Comparison of ENCODE assay signal across 29 cellular contexts in genomic region chr19:50798943-50799851, GRCh38. TPM values are rescaled to one million over a fixed set of nuclear protein-coding genes. Genes with fewer than 3 reads are reported as not detected.
"Had no signal": no experiment of that assay in that cellular context is flagged by ENCODE, and none has a peak within 500 bp of the region (broad histone marks: within the 10 kb centered on the region; RNA-seq: fewer than 3 reads in every experiment).

No MANE protein-coding gene starts in this region.

- H3K36me3 ChIP-seq: colonic mucosa, uterus had no signal

- H3K9me3 ChIP-seq: ascending aorta, colonic mucosa, pancreas, tibial artery, uterus had no signal

- ATAC-seq: activated T-cell treated with anti-CD3 and anti-CD28 coated beads, Interleukin-2, amount 50 U/mL, for 4 hours; left cardiac atrium; naive thymus-derived CD4-positive, alpha-beta T cell; pancreas; sciatic nerve; stimulated activated naive B cell treated with anti-CD40 and anti-IgM and Interleukin-4, amounts not matched to agents 10 μg/mL and 1 μg/mL and 100 μg/mL, for 72 hours; WTC11 had no signal

- H3K4me3 Mint-ChIP-seq: activated CD4-positive, alpha-beta memory T cell treated with anti-CD3 and anti-CD28 coated beads for 36 hours; central memory CD8-positive, alpha-beta T cell; naive thymus-derived CD4-positive, alpha-beta T cell; stimulated activated naive B cell treated with anti-CD40 and anti-IgM and Interleukin-4, amounts not matched to agents 10 μg/mL and 1 μg/mL and 100 μg/mL, for 72 hours; T-helper 2 cell treated with Interferon-gamma antibody and Interleukin-4, amounts not matched to agents 5 μg/mL and 100 μg/mL, for 36 hours; WTC11 had no signal

- FAIRE-seq: islet of Langerhans, pancreas, TTC549 had no signal

- H3K27me3 Mint-ChIP-seq: activated CD4-positive, alpha-beta memory T cell treated with anti-CD3 and anti-CD28 coated beads for 36 hours; central memory CD8-positive, alpha-beta T cell; naive thymus-derived CD4-positive, alpha-beta T cell; stimulated activated naive B cell treated with anti-CD40 and anti-IgM and Interleukin-4, amounts not matched to agents 10 μg/mL and 1 μg/mL and 100 μg/mL, for 72 hours had no signal

- H3K27ac Mint-ChIP-seq: activated CD4-positive, alpha-beta memory T cell treated with anti-CD3 and anti-CD28 coated beads for 36 hours; naive thymus-derived CD4-positive, alpha-beta T cell; T-helper 2 cell treated with Interferon-gamma antibody and Interleukin-4, amounts not matched to agents 5 μg/mL and 100 μg/mL, for 36 hours had no signal

- DNase-seq: activated CD4-positive, alpha-beta memory T cell treated with anti-CD3 and anti-CD28 coated beads for 36 hours; activated CD4-positive, alpha-beta T cell treated with anti-CD3 and anti-CD28 coated beads for 4 hours; activated effector memory CD4-positive, alpha-beta T cell treated with Interleukin-2 at 50 U/mL for 16 hours; activated naive CD4-positive, alpha-beta T cell treated with anti-CD3 and anti-CD28 coated beads, Interleukin-2, amount 50 U/mL, for 16 hours; activated T-cell treated with anti-CD3 and anti-CD28 coated beads, Interleukin-2, amount 50 U/mL, for 4 hours; colonic mucosa; foreskin melanocyte; glutamatergic neuron; hippocampal formation; left cardiac atrium; mesenchymal stem cell; naive thymus-derived CD4-positive, alpha-beta T cell; stimulated activated CD4-positive, alpha-beta T cell treated with anti-CD3 and anti-CD28 coated beads, Interleukin-4, amount 100 ng/mL, for 4 hours; stimulated activated naive B cell treated with anti-CD40 and anti-IgM and Interleukin-4, amounts not matched to agents 10 μg/mL and 1 μg/mL and 100 μg/mL, for 72 hours; tibial artery; uterus had no signal

- H3K27ac ChIP-seq: ascending aorta, colonic mucosa, pancreas, tibial artery, uterus had no signal

- H3K4me3 ChIP-seq: ascending aorta, colonic mucosa, pancreas, tibial artery, uterus had no signal

- H3K27me3 ChIP-seq: ascending aorta, colonic mucosa, pancreas, tibial artery, uterus had no signal

- H3K9me3 Mint-ChIP-seq: activated CD4-positive, alpha-beta memory T cell treated with anti-CD3 and anti-CD28 coated beads for 36 hours; activated T-cell treated with anti-CD3 and anti-CD28 coated beads, Interleukin-2, amount 50 U/mL, for 4 hours; central memory CD8-positive, alpha-beta T cell; naive thymus-derived CD4-positive, alpha-beta T cell; stimulated activated naive B cell treated with anti-CD40 and anti-IgM and Interleukin-4, amounts not matched to agents 10 μg/mL and 1 μg/mL and 100 μg/mL, for 72 hours; T-helper 2 cell treated with Interferon-gamma antibody and Interleukin-4, amounts not matched to agents 5 μg/mL and 100 μg/mL, for 36 hours; WTC11 had no signal

RNA-seq across cellular contexts. Expression of gene ACP4, which starts 9.0 kb away (rescaled TPM):
- total RNA-seq: activated CD4-positive, alpha-beta memory T cell treated with anti-CD3 and anti-CD28 coated beads for 36 hours; activated T-cell treated with anti-CD3 and anti-CD28 coated beads, Interleukin-2, amount 50 U/mL, for 4 hours; ascending aorta; colonic mucosa; epithelial cell of proximal tubule; fibroblast of lung; left cardiac atrium; mucosa of gallbladder; naive thymus-derived CD4-positive, alpha-beta T cell; pancreas; sciatic nerve; uterus; WTC11 had no signal
- polyA plus RNA-seq: adipose tissue; fibroblast of lung; naive thymus-derived CD4-positive, alpha-beta T cell; pancreas had no signal

RNA-seq across cellular contexts. Expression of gene KLK1, which starts 24.4 kb away (rescaled TPM):
- total RNA-seq: ascending aorta, fibroblast of lung had no signal
- polyA plus RNA-seq: fibroblast of lung; naive thymus-derived CD4-positive, alpha-beta T cell had no signal

RNA-seq across cellular contexts. Expression of gene GPR32, which starts 28.9 kb away (rescaled TPM):
- total RNA-seq: activated CD4-positive, alpha-beta memory T cell treated with anti-CD3 and anti-CD28 coated beads for 36 hours; activated T-cell treated with anti-CD3 and anti-CD28 coated beads, Interleukin-2, amount 50 U/mL, for 4 hours; ascending aorta; colonic mucosa; epithelial cell of proximal tubule; fibroblast of lung; left cardiac atrium; lower leg skin; mucosa of gallbladder; naive thymus-derived CD4-positive, alpha-beta T cell; pancreas; sciatic nerve; uterus; WTC11 had no signal
- polyA plus RNA-seq: adipose tissue; fibroblast of lung; naive thymus-derived CD4-positive, alpha-beta T cell; pancreas had no signal

RNA-seq across cellular contexts. Expression of gene KLK15, which starts 34.2 kb away (rescaled TPM):
- total RNA-seq: activated CD4-positive, alpha-beta memory T cell treated with anti-CD3 and anti-CD28 coated beads for 36 hours; activated T-cell treated with anti-CD3 and anti-CD28 coated beads, Interleukin-2, amount 50 U/mL, for 4 hours; ascending aorta; epithelial cell of proximal tubule; fibroblast of lung; left cardiac atrium; lower leg skin; mucosa of gallbladder; naive thymus-derived CD4-positive, alpha-beta T cell; pancreas; sciatic nerve; uterus; WTC11 had no signal
- polyA plus RNA-seq: fibroblast of lung; naive thymus-derived CD4-positive, alpha-beta T cell had no signal

RNA-seq across cellular contexts. Expression of gene KLK3, which starts 55.5 kb away (rescaled TPM):
- total RNA-seq: activated CD4-positive, alpha-beta memory T cell treated with anti-CD3 and anti-CD28 coated beads for 36 hours; activated T-cell treated with anti-CD3 and anti-CD28 coated beads, Interleukin-2, amount 50 U/mL, for 4 hours; ascending aorta; epithelial cell of proximal tubule; fibroblast of lung; left cardiac atrium; mucosa of gallbladder; naive thymus-derived CD4-positive, alpha-beta T cell; pancreas; sciatic nerve had no signal
- polyA plus RNA-seq: fibroblast of lung; naive thymus-derived CD4-positive, alpha-beta T cell had no signal
